ENCODE assay signal across 25 cellular contexts in genomic region chr16:81684901-81685300, GRCh38.
A peak's percentile ranks its signal among the peaks of the same experiment; 100 is the strongest.
DNase-seq lines count a peak whose midpoint lies in the region; ATAC-seq, FAIRE-seq and TF ChIP-seq lines count a peak whose summit lies in the region.
"Had no signal": no experiment of that assay in that cellular context is flagged by ENCODE, and none has a peak within 500 bp of the region (broad histone marks: within the 10 kb centered on the region; RNA-seq: fewer than 3 reads in every experiment).

No MANE protein-coding gene starts in this region.

- H3K27ac ChIP-seq in RWPE1 = 0 out of 2 replicates have a peak overlapping the region, but pooled peaks have one; percentile 9
- no peak overlapping the region for H3K27ac ChIP-seq in HepG2 (ENCODE audit: extremely low read length, insufficient read depth, low read length)
- H3K27ac ChIP-seq: 22Rv1, SK-N-MC had no signal

- H3K4me1 Mint-ChIP-seq in activated CD4-positive, alpha-beta T cell treated with anti-CD3 and anti-CD28 coated beads, Interleukin-2, amount 10 ng/mL, durations not matched to agents 24 days and 14 days = peaks cover 12% of the 10 kb centered on the region
- no peaks in the 10 kb centered on the region for H3K4me1 Mint-ChIP-seq in stimulated activated memory B cell treated with anti-CD40 and anti-IgM and Interleukin-4, amounts not matched to agents 10 μg/mL and 1 μg/mL and 100 μg/mL, for 72 hours
- H3K4me1 Mint-ChIP-seq in activated naive CD8-positive, alpha-beta T cell treated with anti-CD3 and anti-CD28 coated beads, Interleukin-2, amount 50 U/mL, for 24 hours = peaks cover 19% of the 10 kb centered on the region

- H3K36me3 Mint-ChIP-seq in activated CD4-positive, alpha-beta T cell treated with anti-CD3 and anti-CD28 coated beads, Interleukin-2, amount 10 ng/mL, durations not matched to agents 24 days and 14 days (ENCODE audit: low read depth) = peaks cover 6% of the 10 kb centered on the region
- H3K36me3 Mint-ChIP-seq in stimulated activated memory B cell treated with anti-CD40 and anti-IgM and Interleukin-4, amounts not matched to agents 10 μg/mL and 1 μg/mL and 100 μg/mL, for 72 hours = peaks cover 54% of the 10 kb centered on the region
- peaks cover 10% of the 10 kb centered on the region for H3K36me3 Mint-ChIP-seq in activated naive CD8-positive, alpha-beta T cell treated with anti-CD3 and anti-CD28 coated beads, Interleukin-2, amount 50 U/mL, for 24 hours (ENCODE audit: low read depth)

- no peak overlapping the region for H3K4me2 ChIP-seq in HepG2 (ENCODE audit: low read depth, low read length)
- H3K4me2 ChIP-seq: BLaER1 treated with 17β-estradiol and CSF1 and Interleukin-3, amounts not matched to agents 10 nM and 100 nM; GM23338 had no signal

- CTCF ChIA-PET in RWPE1 (lab: Yijun Ruan, JAX) = interaction anchor here (0.7 kb wide), 1 partner anchor 39 kb away, joined by 3 read pairs; no protein-coding TSS in a partner anchor
- CTCF ChIA-PET in HepG2 (lab: Yijun Ruan, JAX; ENCODE audit: low intra/inter-chr PET ratio, low total read pairs) = no interaction called here

- no peak overlapping the region for H3K4me3 ChIP-seq in HepG2 (replicated peaks in 1 of 3; ENCODE audit: insufficient read depth in 1 of 3, low read depth in 2 of 3, low read length in 3 of 3)
- H3K4me3 ChIP-seq: BLaER1 treated with 17β-estradiol and CSF1 and Interleukin-3, amounts not matched to agents 10 nM and 100 nM; GM23338; SK-N-MC had no signal

- H3K79me2 ChIP-seq in HepG2 (ENCODE audit: insufficient read depth, low read length) = peaks cover 7% of the 10 kb centered on the region

- peak overlapping the region; percentile 60 for H3K27ac Mint-ChIP-seq in activated CD4-positive, alpha-beta T cell treated with anti-CD3 and anti-CD28 coated beads, Interleukin-2, amount 10 ng/mL, durations not matched to agents 24 days and 14 days
- peak overlapping the region; percentile 7 for H3K27ac Mint-ChIP-seq in stimulated activated memory B cell treated with anti-CD40 and anti-IgM and Interleukin-4, amounts not matched to agents 10 μg/mL and 1 μg/mL and 100 μg/mL, for 72 hours
- no peak overlapping the region for H3K27ac Mint-ChIP-seq in activated naive CD8-positive, alpha-beta T cell treated with anti-CD3 and anti-CD28 coated beads, Interleukin-2, amount 50 U/mL, for 24 hours
- H3K27ac Mint-ChIP-seq: GM23338 had no signal

- intact Hi-C loops in activated CD4-positive, alpha-beta T cell treated with anti-CD3 and anti-CD28 coated beads, Interleukin-2, amount 10 ng/mL, durations not matched to agents 24 days and 14 days (cut with micrococcal nuclease) = no loop called here
- intact Hi-C loops in HepG2 (cut with micrococcal nuclease; ENCODE audit: unreplicated experiment) = no loop called here

- peaks cover 39 to 73% of the 10 kb centered on the region in 2 experiments; a peak in 4 of 5 replicates for H3K36me3 ChIP-seq in HepG2 (replicated peaks in 1 of 2; ENCODE audit: control insufficient read depth in 1 of 2, insufficient read depth in 2 of 2, low read length in 2 of 2)

- POLR2A ChIA-PET in RWPE1 (lab: Yijun Ruan, JAX; ENCODE audit: low non-redundant PET) (no interaction called here), HepG2 (lab: Yijun Ruan, JAX) (no interaction called here)

- no TSS peak for BruUV-seq in HepG2 (replicated peaks; lab: Mats Ljungman, UMichigan)

- FAIRE-seq in HepG2 (lab: Jason Lieb, UNC) = no peak
- FAIRE-seq: GM12891 had no signal

- TF ChIP-seq CTCF in RWPE1 (conservative IDR thresholded peaks at IDR 0.05; ENCODE audit: low read depth) (no peak), HepG2 (CRISPR knock-in tag; IDR thresholded peaks at IDR 0.05) (no peak)

- in situ Hi-C loops in HepG2 (cut with HindIII; ENCODE audit: extremely low pct_ligation_motif_present, low pct_unique_long_range_greater_than_20kb) = no loop called here

- H3K4me3 Mint-ChIP-seq in activated CD4-positive, alpha-beta T cell treated with anti-CD3 and anti-CD28 coated beads, Interleukin-2, amount 10 ng/mL, durations not matched to agents 24 days and 14 days = no peak overlapping the region
- H3K4me3 Mint-ChIP-seq in stimulated activated memory B cell treated with anti-CD40 and anti-IgM and Interleukin-4, amounts not matched to agents 10 μg/mL and 1 μg/mL and 100 μg/mL, for 72 hours = no peak overlapping the region
- no peak overlapping the region for H3K4me3 Mint-ChIP-seq in activated naive CD8-positive, alpha-beta T cell treated with anti-CD3 and anti-CD28 coated beads, Interleukin-2, amount 50 U/mL, for 24 hours
- H3K4me3 Mint-ChIP-seq: CD4-positive, alpha-beta memory T cell; GM23338 had no signal

- no peaks in the 10 kb centered on the region for H3K9me3 ChIP-seq in HepG2 (ENCODE audit: low read length)
- H3K9me3 ChIP-seq: Caco-2 had no signal

- H3K4me1 ChIP-seq in HepG2 (ENCODE audit: insufficient read depth, low read length) = no peaks in the 10 kb centered on the region
- H3K4me1 ChIP-seq: BLaER1 treated with 17β-estradiol and CSF1 and Interleukin-3, amounts not matched to agents 10 nM and 100 nM; Caco-2 had no signal

- no peak for DNase-seq in activated CD4-positive, alpha-beta T cell treated with anti-CD3 and anti-CD28 coated beads, Interleukin-2, amount 10 ng/mL, durations not matched to agents 24 days and 14 days
- DNase-seq in activated CD4-positive, alpha-beta T cell treated with anti-CD3 and anti-CD28 coated beads for 4 hours = no peak
- DNase-seq in RWPE1 (ENCODE audit: low spot score) (no peak), HepG2 (ENCODE audit: low spot score) (no peak)
- no peak for DNase-seq in activated naive CD8-positive, alpha-beta T cell treated with anti-CD3 and anti-CD28 coated beads, Interleukin-2, amount 50 U/mL, for 24 hours
- DNase-seq: ACHN; Caco-2; CD4-positive, alpha-beta memory T cell; HCEC 1CT; KBM-7; MM.1S; NCI-H1048; NCI-H1417 treated with DMSO at 0.1 percent for 48 hours; NCI-H187; NCI-H446 treated with DMSO at 0.1 percent for 48 hours; NCI-H526 treated with DMSO at 0.1 percent for 48 hours; SHP77 treated with DMSO at 0.1 percent for 48 hours had no signal

- no peak overlapping the region for H2AFZ ChIP-seq in HepG2 (ENCODE audit: low read length)
- H2AFZ ChIP-seq: GM23338 had no signal

- no peaks in the 10 kb centered on the region for H3K27me3 Mint-ChIP-seq in activated CD4-positive, alpha-beta T cell treated with anti-CD3 and anti-CD28 coated beads, Interleukin-2, amount 10 ng/mL, durations not matched to agents 24 days and 14 days
- H3K27me3 Mint-ChIP-seq in stimulated activated memory B cell treated with anti-CD40 and anti-IgM and Interleukin-4, amounts not matched to agents 10 μg/mL and 1 μg/mL and 100 μg/mL, for 72 hours = no peaks in the 10 kb centered on the region
- H3K27me3 Mint-ChIP-seq in activated naive CD8-positive, alpha-beta T cell treated with anti-CD3 and anti-CD28 coated beads, Interleukin-2, amount 50 U/mL, for 24 hours = no peaks in the 10 kb centered on the region
- H3K27me3 Mint-ChIP-seq: CD4-positive, alpha-beta memory T cell had no signal

- ATAC-seq in HepG2 = peak; percentile 7; the same call in 2 of the 3 replicates
- no peak for ATAC-seq in stimulated activated memory B cell treated with anti-CD40 and anti-IgM and Interleukin-4, amounts not matched to agents 10 μg/mL and 1 μg/mL and 100 μg/mL, for 72 hours
- no peak for ATAC-seq in HG03442 (IDR thresholded peaks at IDR 0.05; ENCODE audit: unreplicated experiment)
- no peak for ATAC-seq in activated naive CD8-positive, alpha-beta T cell treated with anti-CD3 and anti-CD28 coated beads, Interleukin-2, amount 50 U/mL, for 24 hours
- no peak for ATAC-seq in HG03097 (IDR thresholded peaks at IDR 0.05; ENCODE audit: low FRiP score, unreplicated experiment)
- ATAC-seq: GM23338 had no signal

- no peaks in the 10 kb centered on the region for H3K9me3 Mint-ChIP-seq in activated CD4-positive, alpha-beta T cell treated with anti-CD3 and anti-CD28 coated beads, Interleukin-2, amount 10 ng/mL, durations not matched to agents 24 days and 14 days
- H3K9me3 Mint-ChIP-seq in stimulated activated memory B cell treated with anti-CD40 and anti-IgM and Interleukin-4, amounts not matched to agents 10 μg/mL and 1 μg/mL and 100 μg/mL, for 72 hours = no peaks in the 10 kb centered on the region
- no peaks in the 10 kb centered on the region for H3K9me3 Mint-ChIP-seq in activated naive CD8-positive, alpha-beta T cell treated with anti-CD3 and anti-CD28 coated beads, Interleukin-2, amount 50 U/mL, for 24 hours
- H3K9me3 Mint-ChIP-seq: CD4-positive, alpha-beta memory T cell; GM23338 had no signal

- no peak for TF ChIP-seq RAD21 in HepG2 (CRISPR knock-in tag; IDR thresholded peaks at IDR 0.05)

- peaks cover 46% of the 10 kb centered on the region; the same call in 1 of the 2 replicates for H4K20me1 ChIP-seq in HepG2 (ENCODE audit: insufficient read depth, low read length)

- TF ChIP-seq EP300 in HepG2 (IDR thresholded peaks at IDR 0.05; ENCODE audit: low read depth in 2 of 2, low read length in 2 of 2) = no peak
- TF ChIP-seq EP300 in HepG2 (CRISPR knock-in tag; IDR thresholded peaks at IDR 0.05; ENCODE audit: borderline replicate concordance) = no peak

- no peak overlapping the region for H3K9ac ChIP-seq in HepG2 (ENCODE audit: insufficient read depth, low read depth, low read length)
- H3K9ac ChIP-seq: BLaER1 treated with 17β-estradiol and CSF1 and Interleukin-3, amounts not matched to agents 10 nM and 100 nM had no signal

- WGBS in HepG2 (ENCODE audit: low lambda C conversion rate) = 93% methylated on average over 12 of the region's 12 CpGs

- no peak for TF ChIP-seq POLR2A in HepG2 (IDR thresholded peaks at IDR 0.05; ENCODE audit: insufficient read depth in 1 of 2, low read depth in 2 of 2, low read length in 2 of 2)

- H3K27me3 ChIP-seq in HepG2 (ENCODE audit: control insufficient read depth in 1 of 2, insufficient read depth in 2 of 2, low read length in 2 of 2) = no peaks in the 10 kb centered on the region
- H3K27me3 ChIP-seq: BLaER1 treated with 17β-estradiol and CSF1 and Interleukin-3, amounts not matched to agents 10 nM and 100 nM had no signal

TF ChIP-seq in HepG2, 621 proteins besides CTCF, POLR2A, EP300 and RAD21:
- no peak for TF ChIP-seq IRF1 (CRISPR knock-in tag; IDR thresholded peaks at IDR 0.05; ENCODE audit: low read depth)
- TF ChIP-seq AGO2 (optimal IDR thresholded peaks at IDR 0.05; ENCODE audit: low read depth, low read length) = peak; percentile 44
